ENCODE assay signal across 21 cellular contexts in genomic region chr19:7454998-7455397, GRCh38.
"Had no signal": no experiment of that assay in that cellular context is flagged by ENCODE, and none has a peak within 500 bp of the region (broad histone marks: within the 10 kb centered on the region; RNA-seq: fewer than 3 reads in every experiment).

No MANE protein-coding gene starts in this region.

- H3K27me3 Mint-ChIP-seq: naive thymus-derived CD8-positive, alpha-beta T cell; type B pancreatic cell had no signal

- ATAC-seq: gastrocnemius medialis; left lobe of liver; mucosa of descending colon; naive thymus-derived CD8-positive, alpha-beta T cell had no signal

- H3K27ac ChIP-seq: epithelial cell of prostate, esophagus muscularis mucosa, gastrocnemius medialis, neutrophil, ovary, right atrium auricular region, sigmoid colon, skin epidermis, stomach, thyroid gland had no signal

- FAIRE-seq: endometrium, urothelium cell line had no signal

- H3K27me3 ChIP-seq: esophagus muscularis mucosa, gastrocnemius medialis, neutrophil, ovary, right atrium auricular region, sigmoid colon, stomach, thyroid gland had no signal

- H3K4me3 Mint-ChIP-seq: type B pancreatic cell had no signal

- H3K27ac Mint-ChIP-seq: type B pancreatic cell had no signal

- DNase-seq: effector memory CD4-positive, alpha-beta T cell; gastrocnemius medialis; islet precursor cell; mammary epithelial cell; mucosa of descending colon; naive thymus-derived CD8-positive, alpha-beta T cell; ovary; sigmoid colon; stimulated activated CD4-positive, alpha-beta T cell treated with anti-CD3 and anti-CD28 coated beads, Interleukin-2, amount 100 ng/mL, for 24 hours; stomach; substantia nigra; thyroid gland had no signal

- H3K9me3 ChIP-seq: esophagus muscularis mucosa, gastrocnemius medialis, mucosa of descending colon, neutrophil, ovary, right atrium auricular region, sigmoid colon, stomach, thyroid gland had no signal
